Comparison of ENCODE assay signal across 23 cellular contexts in genomic region chr13:98089246-98089645, GRCh38. TPM values are rescaled to one million over a fixed set of nuclear protein-coding genes. Genes with fewer than 3 reads are reported as not detected.
DNase-seq lines count a peak whose midpoint lies in the region; ATAC-seq and TF ChIP-seq lines count a peak whose summit lies in the region.
"Had no signal": no experiment of that assay in that cellular context is flagged by ENCODE, and none has a peak within 500 bp of the region (broad histone marks: within the 10 kb centered on the region; RNA-seq: fewer than 3 reads in every experiment).

No MANE protein-coding gene starts in this region.

- H3K27ac Mint-ChIP-seq in WTC11 = no peak overlapping the region
- H3K27ac Mint-ChIP-seq: brain; stimulated activated effector memory CD8-positive, alpha-beta T cell treated with anti-CD3 and anti-CD28 coated beads, Interleukin-12 subunit alpha, Interleukin-12 subunit beta, amount 100 ng/mL, for 72 hours; T-helper 1 cell treated with Interleukin-12 subunit alpha and Interleukin-12 subunit beta and Interleukin-4 antibody, amounts not matched to agents 30 μg/mL and 1 μg/mL, for 36 hours had no signal

- H2AFZ ChIP-seq in fibroblast of lung (ENCODE audit: low read length) = no peak overlapping the region

- H3K79me2 ChIP-seq in fibroblast of lung (ENCODE audit: control insufficient read depth, insufficient read depth, low read length) = no peaks in the 10 kb centered on the region

- DNase-seq in ELR (ENCODE audit: low read depth) (peak; percentile 63), NCI-H226 (peak; percentile 37), fibroblast of lung (ENCODE audit: low read depth in 2 of 2) (peak in 1 of 2 donors; percentile 88), renal cortical epithelial cell (ENCODE audit: low read depth) (peak; percentile 19), SW 1271 (lab: John Stamatoyannopoulos, UW) (no peak), WTC11 (ENCODE audit: low spot score) (no peak)
- DNase-seq: activated CD4-positive, alpha-beta T cell treated with anti-CD3 and anti-CD28 coated beads, Interleukin-2, amount 50 U/mL, for 1 hour; activated effector memory CD4-positive, alpha-beta T cell treated with Interleukin-2 at 50 U/mL for 16 hours; gastrocnemius medialis; hypothalamus; NCI-H1105 treated with DMSO at 0.1 percent for 48 hours; NCI-H2107; NCI-H510A; uterus had no signal

- H3K27me3 Mint-ChIP-seq in WTC11 (ENCODE audit: low read depth) = no peaks in the 10 kb centered on the region; the same call in 1 of the 2 replicates

- H3K36me3 ChIP-seq in fibroblast of lung (ENCODE audit: control insufficient read depth, insufficient read depth, low read length) = no peaks in the 10 kb centered on the region
- H3K36me3 ChIP-seq: gastrocnemius medialis, prostate gland, uterus had no signal

- H3K27ac ChIP-seq in fibroblast of lung (ENCODE audit: insufficient read depth, low read length) = peak overlapping the region; percentile 55
- H3K27ac ChIP-seq: coronary artery, gastrocnemius medialis, prostate gland, uterus had no signal

- no peak for ATAC-seq in GM21515 (IDR thresholded peaks at IDR 0.05; ENCODE audit: unreplicated experiment)
- no peak for ATAC-seq in GM21619 (IDR thresholded peaks at IDR 0.05; ENCODE audit: unreplicated experiment)
- ATAC-seq in WTC11 = no peak
- ATAC-seq: gastrocnemius medialis; HepG2; stimulated activated effector memory CD8-positive, alpha-beta T cell treated with anti-CD3 and anti-CD28 coated beads, Interleukin-12 subunit alpha, Interleukin-12 subunit beta, amount 100 ng/mL, for 72 hours had no signal

- no peak overlapping the region for H3K4me3 ChIP-seq in fibroblast of lung (replicated peaks in 1 of 4; ENCODE audit: control extremely low read depth in 1 of 4, insufficient read depth in 1 of 4, low read depth in 3 of 4, low read length in 4 of 4)
- H3K4me3 ChIP-seq: coronary artery, gastrocnemius medialis, prostate gland, uterus had no signal

- H4K20me1 ChIP-seq in fibroblast of lung (ENCODE audit: control insufficient read depth, extremely low read depth, insufficient read depth, low read length) = no peaks in the 10 kb centered on the region

- H3K4me3 Mint-ChIP-seq in WTC11 = no peak overlapping the region
- H3K4me3 Mint-ChIP-seq: brain; neural crest cell; stimulated activated effector memory CD8-positive, alpha-beta T cell treated with anti-CD3 and anti-CD28 coated beads, Interleukin-12 subunit alpha, Interleukin-12 subunit beta, amount 100 ng/mL, for 72 hours; T-helper 1 cell treated with Interleukin-12 subunit alpha and Interleukin-12 subunit beta and Interleukin-4 antibody, amounts not matched to agents 30 μg/mL and 1 μg/mL, for 36 hours had no signal

- TF ChIP-seq CTCF in fibroblast of lung (conservative IDR thresholded peaks at IDR 0.05 in 1 of 2, IDR thresholded peaks at IDR 0.05 in 1 of 2; ENCODE audit: low read depth in 1 of 2, low read length in 2 of 2) = no peak
- TF ChIP-seq CTCF in WTC11 (IDR thresholded peaks at IDR 0.05) = no peak

- no peak overlapping the region for H3K4me2 ChIP-seq in fibroblast of lung (ENCODE audit: extremely low read depth, insufficient read depth, low read length)

- H3K9me3 Mint-ChIP-seq in WTC11 = peaks cover 44% of the 10 kb centered on the region
- H3K9me3 Mint-ChIP-seq: T-helper 1 cell treated with Interleukin-12 subunit alpha and Interleukin-12 subunit beta and Interleukin-4 antibody, amounts not matched to agents 30 μg/mL and 1 μg/mL, for 36 hours had no signal

- H3K36me3 Mint-ChIP-seq in WTC11 = peaks cover 25% of the 10 kb centered on the region
- H3K36me3 Mint-ChIP-seq: brain; stimulated activated effector memory CD8-positive, alpha-beta T cell treated with anti-CD3 and anti-CD28 coated beads, Interleukin-12 subunit alpha, Interleukin-12 subunit beta, amount 100 ng/mL, for 72 hours had no signal

- H3K9ac ChIP-seq in fibroblast of lung (ENCODE audit: insufficient read depth, low read length) = no peak overlapping the region

- CTCF ChIA-PET in WTC11 (lab: Charles Lee) = no interaction called here

- POLR2A ChIA-PET in WTC11 (lab: Charles Lee) = no interaction called here

- H3K9me3 ChIP-seq in fibroblast of lung (ENCODE audit: control insufficient read depth, insufficient read depth, low read depth, low read length) = no peaks in the 10 kb centered on the region
- H3K9me3 ChIP-seq: gastrocnemius medialis, prostate gland, uterus had no signal

- H3K4me1 Mint-ChIP-seq in WTC11 = no peaks in the 10 kb centered on the region
- H3K4me1 Mint-ChIP-seq: brain; neural crest cell; stimulated activated effector memory CD8-positive, alpha-beta T cell treated with anti-CD3 and anti-CD28 coated beads, Interleukin-12 subunit alpha, Interleukin-12 subunit beta, amount 100 ng/mL, for 72 hours had no signal

- H3K4me1 ChIP-seq in fibroblast of lung (ENCODE audit: control insufficient read depth, extremely low read depth, insufficient read depth, low read length) = no peaks in the 10 kb centered on the region
- H3K4me1 ChIP-seq: gastrocnemius medialis, prostate gland, uterus had no signal

- H3K27me3 ChIP-seq in fibroblast of lung (ENCODE audit: control insufficient read depth, insufficient read depth, low read length) = no peaks in the 10 kb centered on the region
- H3K27me3 ChIP-seq: gastrocnemius medialis, uterus had no signal

TF ChIP-seq in WTC11, 78 proteins besides CTCF, POLR2A, EP300 and RAD21 (continues in another document):
- no peak for TF ChIP-seq USF1 (CRISPR knock-in tag; IDR thresholded peaks at IDR 0.05)
- TF ChIP-seq ESRRA (CRISPR knock-in tag; IDR thresholded peaks at IDR 0.05; ENCODE audit: borderline replicate concordance) = no peak
- no peak for TF ChIP-seq ZNF396 (CRISPR knock-in tag; IDR thresholded peaks at IDR 0.05; ENCODE audit: borderline replicate concordance)
- no peak for TF ChIP-seq MAX (CRISPR knock-in tag; IDR thresholded peaks at IDR 0.05)
- TF ChIP-seq IRF2 (CRISPR knock-in tag; IDR thresholded peaks at IDR 0.05; ENCODE audit: borderline replicate concordance, low read depth) = no peak
- TF ChIP-seq RELA (CRISPR knock-in tag; IDR thresholded peaks at IDR 0.05; ENCODE audit: borderline replicate concordance) = no peak
- TF ChIP-seq ZNF425 (CRISPR knock-in tag; conservative IDR thresholded peaks at IDR 0.05) = no peak
- TF ChIP-seq FOXP4 (CRISPR knock-in tag; IDR thresholded peaks at IDR 0.05) = no peak
- TF ChIP-seq USF2 (CRISPR knock-in tag; IDR thresholded peaks at IDR 0.05) = no peak

RNA-seq across cellular contexts. Expression of gene FARP1, which starts 53.6 kb away (rescaled TPM):
- total RNA-seq in fibroblast of lung = 21.6 and 50.9 TPM in 2 replicates
- 114 and 199 TPM in 2 replicates for polyA plus RNA-seq in fibroblast of lung
- polyA plus RNA-seq in fibroblast of lung (2012) = 127 and 245 TPM in 2 replicates
- 98.0 and 174 TPM in 2 replicates for polyA minus RNA-seq in fibroblast of lung (ENCODE audit: low replicate concordance)
- total RNA-seq in renal cortical epithelial cell = 51.4 and 261 TPM in 2 replicates
- 80.8 to 96.6 TPM (median 91.1 TPM) in 3 replicates for total RNA-seq in WTC11 (2021)

Comparison
In these comparisons a context has a peak if more than half of its experiments do, and no peak if none do; other contexts are left out.
1. DNase-seq: peak in ELR (single experiment), NCI-H226 (single experiment) and renal cortical epithelial cell (single experiment); none in SW 1271 (0 of 2) and WTC11 (single experiment).